9 cellular contexts compared by ENCODE assay signal in genomic region chr1:12178511-12178910, GRCh38. TPM values are rescaled to one million over a fixed set of nuclear protein-coding genes. Genes with fewer than 3 reads are reported as not detected.
DNase-seq lines count a peak whose midpoint lies in the region; ATAC-seq and TF ChIP-seq lines count a peak whose summit lies in the region.
"Had no signal": no experiment of that assay in that cellular context is flagged by ENCODE, and none has a peak within 500 bp of the region (broad histone marks: within the 10 kb centered on the region; RNA-seq: fewer than 3 reads in every experiment).

No MANE protein-coding gene starts in this region.

- peaks cover 0 to 55% (median 25%) of the 10 kb centered on the region in 4 donors for H3K4me1 ChIP-seq in right lobe of liver
- peaks cover 4 to 53% of the 10 kb centered on the region in 2 donors for H3K4me1 ChIP-seq in thyroid gland
- H3K4me1 ChIP-seq: Caco-2 had no signal

- H3K27ac ChIP-seq in right lobe of liver, result peak overlapping the region; percentile 84 to 93 (median 92)
- H3K27ac ChIP-seq in thyroid gland, result peak overlapping the region in 2 of 3 donors; percentile 5 to 43

- H3K4me1 Mint-ChIP-seq in activated T-cell treated with anti-CD3 and anti-CD28 coated beads, Interleukin-2, amount 50 U/mL, for 72 hours (ENCODE audit: low read depth), result peaks cover 86% of the 10 kb centered on the region
- peaks cover 94% of the 10 kb centered on the region for H3K4me1 Mint-ChIP-seq in activated CD4-positive, alpha-beta memory T cell treated with anti-CD3 and anti-CD28 coated beads for 36 hours (ENCODE audit: low read depth)

- H3K4me3 ChIP-seq in right lobe of liver (no peak overlapping the region), thyroid gland (replicated peaks in 1 of 3) (no peak overlapping the region)

- TF ChIP-seq CTCF in right lobe of liver (IDR thresholded peaks at IDR 0.05), result no peak
- TF ChIP-seq CTCF in thyroid gland (IDR thresholded peaks at IDR 0.05), result no peak

- 38% methylated on average over 10 of the region's 11 CpGs for WGBS in right lobe of liver (ENCODE audit: insufficient coverage, low coverage, low lambda C conversion rate, missing lambda C conversion rate)
- 62 to 66% methylated on average over 11 of the region's 11 CpGs for WGBS in thyroid gland, 2 donors

- H3K36me3 ChIP-seq in right lobe of liver (no peaks in the 10 kb centered on the region), thyroid gland (no peaks in the 10 kb centered on the region)

- POLR2A ChIA-PET in activated CD4-positive, alpha-beta memory T cell treated with anti-CD3 and anti-CD28 coated beads for 36 hours (lab: Charles Lee), result interaction anchor here (0.9 to 3.9 kb wide), 10 partner anchors 10 to 270 kb away, joined by 3 to 28 read pairs (median 17); partner anchors contain the start of gene TNFRSF1B

- H3K27me3 ChIP-seq in right lobe of liver (no peaks in the 10 kb centered on the region), thyroid gland (no peaks in the 10 kb centered on the region)

- no peak for DNase-seq in activated T-cell treated with anti-CD3 and anti-CD28 coated beads, Interleukin-2, amount 50 U/mL, for 72 hours
- no peak for DNase-seq in activated T-cell treated with anti-CD3 and anti-CD28 coated beads, Interleukin-2, amount 50 U/mL, for 1 hour
- DNase-seq in activated CD4-positive, alpha-beta memory T cell treated with anti-CD3 and anti-CD28 coated beads for 36 hours, result no peak
- no peak for DNase-seq in right lobe of liver
- no peak for DNase-seq in thyroid gland
- DNase-seq in GM19240 (ENCODE audit: insufficient read length, low spot score), result no peak
- DNase-seq: Caco-2 had no signal

- H3K27ac Mint-ChIP-seq in activated T-cell treated with anti-CD3 and anti-CD28 coated beads, Interleukin-2, amount 50 U/mL, for 72 hours, result peak overlapping the region; percentile 98
- H3K27ac Mint-ChIP-seq in activated CD4-positive, alpha-beta memory T cell treated with anti-CD3 and anti-CD28 coated beads for 36 hours, result peak overlapping the region; percentile 94

- H3K4me3 Mint-ChIP-seq in activated T-cell treated with anti-CD3 and anti-CD28 coated beads, Interleukin-2, amount 50 U/mL, for 72 hours, result peak overlapping the region; percentile 89 to 92
- H3K4me3 Mint-ChIP-seq in activated CD4-positive, alpha-beta memory T cell treated with anti-CD3 and anti-CD28 coated beads for 36 hours, result peak overlapping the region; percentile 54

- ATAC-seq in activated T-cell treated with anti-CD3 and anti-CD28 coated beads, Interleukin-2, amount 50 U/mL, for 72 hours (replicated peaks in 1 of 2), result no peak
- ATAC-seq in right lobe of liver (no peak), HG02588 (IDR thresholded peaks at IDR 0.05; ENCODE audit: unreplicated experiment) (no peak), GM19397 (IDR thresholded peaks at IDR 0.05; ENCODE audit: unreplicated experiment) (no peak)

- intact Hi-C loops in activated CD4-positive, alpha-beta memory T cell treated with anti-CD3 and anti-CD28 coated beads for 36 hours (cut with micrococcal nuclease), result loop anchor here (1.0 to 10.0 kb wide), 9 partner anchors 21 to 371 kb away; partner anchors contain the start of genes CLCN6 and MTHFR
- intact Hi-C loops in right lobe of liver (cut with DNase I), result no loop called here
- intact Hi-C loops in thyroid gland (cut with DNase I), result no loop called here

- TF ChIP-seq POLR2A in right lobe of liver (IDR thresholded peaks at IDR 0.05), result no peak
- TF ChIP-seq POLR2A in thyroid gland (IDR thresholded peaks at IDR 0.05), result no peak

- H3K36me3 Mint-ChIP-seq in activated T-cell treated with anti-CD3 and anti-CD28 coated beads, Interleukin-2, amount 50 U/mL, for 72 hours (ENCODE audit: insufficient read depth in 2 of 2), result peaks cover 5 to 12% of the 10 kb centered on the region in 2 donors
- H3K36me3 Mint-ChIP-seq in activated CD4-positive, alpha-beta memory T cell treated with anti-CD3 and anti-CD28 coated beads for 36 hours, result peaks cover 12% of the 10 kb centered on the region

- H3K27me3 Mint-ChIP-seq in activated T-cell treated with anti-CD3 and anti-CD28 coated beads, Interleukin-2, amount 50 U/mL, for 72 hours (ENCODE audit: low read depth), result no peaks in the 10 kb centered on the region
- H3K27me3 Mint-ChIP-seq in activated CD4-positive, alpha-beta memory T cell treated with anti-CD3 and anti-CD28 coated beads for 36 hours, result no peaks in the 10 kb centered on the region

- H3K9me3 ChIP-seq in right lobe of liver, result no peaks in the 10 kb centered on the region
- H3K9me3 ChIP-seq in thyroid gland, result no peaks in the 10 kb centered on the region
- H3K9me3 ChIP-seq: Caco-2 had no signal

- CTCF ChIA-PET in activated CD4-positive, alpha-beta memory T cell treated with anti-CD3 and anti-CD28 coated beads for 36 hours (lab: Charles Lee), result interaction anchor here (1.3 to 13.5 kb wide), 9 partner anchors 8 to 60 kb away, joined by 3 to 168 read pairs (median 6); no protein-coding TSS in a partner anchor

- no peaks in the 10 kb centered on the region for H3K9me3 Mint-ChIP-seq in activated T-cell treated with anti-CD3 and anti-CD28 coated beads, Interleukin-2, amount 50 U/mL, for 72 hours
- H3K9me3 Mint-ChIP-seq in activated CD4-positive, alpha-beta memory T cell treated with anti-CD3 and anti-CD28 coated beads for 36 hours, result no peaks in the 10 kb centered on the region

RNA-seq across cellular contexts. Expression of gene TNFRSF1B, which starts 11.7 kb away (rescaled TPM):
- 100 to 1,000 TPM in 1 of 2 donors, 10 to 100 TPM in 1; 95.4 to 130 TPM for total RNA-seq in activated T-cell treated with anti-CD3 and anti-CD28 coated beads, Interleukin-2, amount 50 U/mL, for 72 hours
- total RNA-seq in activated CD4-positive, alpha-beta memory T cell treated with anti-CD3 and anti-CD28 coated beads for 36 hours, result 100 to 1,000 TPM; 201 to 211 TPM
- 10 to 100 TPM; 12.9 to 56.9 (median 26.5) TPM for total RNA-seq in right lobe of liver
- total RNA-seq in thyroid gland, result 10 to 100 TPM in 2 of 4 donors, 1 to 10 TPM in 2; 4.4 to 20.4 (median 9.0) TPM

RNA-seq across cellular contexts. Expression of gene VPS13D, which starts 51.3 kb away (rescaled TPM):
- total RNA-seq in activated T-cell treated with anti-CD3 and anti-CD28 coated beads, Interleukin-2, amount 50 U/mL, for 72 hours, result 10 to 100 TPM; 36.0 to 40.5 TPM
- total RNA-seq in activated CD4-positive, alpha-beta memory T cell treated with anti-CD3 and anti-CD28 coated beads for 36 hours, result 10 to 100 TPM; 25.0 to 25.4 TPM
- total RNA-seq in right lobe of liver (10 to 100 TPM; 25.9 to 36.9 (median 30.8) TPM), thyroid gland (100 to 1,000 TPM; 137 to 238 (median 191) TPM)
